8 cellular contexts compared by ENCODE assay signal in the genomic region with DNA sequence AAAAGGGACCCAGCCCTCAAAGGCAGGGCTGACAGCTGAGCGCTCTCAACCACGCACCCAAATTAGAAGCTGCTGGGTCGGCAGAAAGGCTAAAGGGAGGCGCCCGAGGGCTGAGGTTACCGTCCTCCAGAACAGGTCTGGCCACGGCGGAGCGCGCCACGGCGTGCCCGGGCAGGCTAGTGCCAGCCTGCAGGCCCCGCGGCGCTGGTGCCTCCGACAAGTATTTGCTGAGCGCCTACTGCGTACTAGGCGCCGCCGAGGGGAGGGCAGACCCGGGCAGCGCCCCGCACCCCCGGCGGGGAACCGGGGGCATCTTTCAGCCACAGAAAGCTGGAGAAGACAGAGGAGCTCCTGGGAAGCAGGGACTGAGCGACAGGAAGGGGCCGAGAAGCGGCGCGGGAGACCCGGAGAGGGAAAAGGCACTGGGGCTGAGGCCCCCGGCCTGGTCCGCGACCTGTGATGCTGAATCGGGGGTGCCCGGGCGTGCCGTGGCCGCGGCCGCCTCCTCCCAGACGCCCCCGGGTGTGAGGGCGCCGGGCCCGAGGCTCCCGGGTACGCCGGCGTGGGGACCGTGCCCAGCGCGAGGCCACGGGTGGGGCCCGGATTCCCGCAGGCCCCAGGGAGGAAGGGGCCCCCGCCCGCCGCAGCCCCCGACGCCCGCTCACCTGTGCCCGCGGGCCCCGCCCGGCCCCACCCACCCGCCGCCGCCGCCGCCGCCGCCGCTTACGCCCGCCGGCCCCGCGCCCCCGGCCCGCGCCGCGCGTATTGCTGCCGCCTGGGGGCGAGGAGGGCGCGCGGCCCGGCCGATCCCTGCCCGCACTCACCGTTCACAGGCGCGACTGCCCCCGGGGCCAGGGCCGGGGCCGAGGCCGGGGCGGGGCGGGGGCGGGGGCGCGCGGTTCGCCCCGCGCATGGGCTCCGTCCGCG. TPM values are rescaled to one million over a fixed set of nuclear protein-coding genes. Genes with fewer than 3 reads are reported as not detected.
A peak's percentile ranks its signal among the peaks of the same experiment; 100 is the strongest.
DNase-seq lines count a peak whose midpoint lies in the region; ATAC-seq and TF ChIP-seq lines count a peak whose summit lies in the region.

No MANE protein-coding gene starts in this region.

- H3K36me3 ChIP-seq in breast epithelium (no peaks in the 10 kb centered on the region), left lung (peaks cover 0 to 32% of the 10 kb centered on the region in 2 donors)

- no peaks in the 10 kb centered on the region for H3K9me3 ChIP-seq in breast epithelium
- no peaks in the 10 kb centered on the region for H3K9me3 ChIP-seq in left lung

- intact Hi-C loops in breast epithelium (cut with DNase I; ENCODE audit: low total_unique reads) (no loop called here), left lung (cut with DNase I) (no loop called here)

- DNase-seq in GM10248 (ENCODE audit: extremely low spot score), result no peak
- peak; percentile 37 for DNase-seq in RKO (ENCODE audit: low spot score)
- DNase-seq in breast epithelium (ENCODE audit: low spot score in 2 of 2), result peak; percentile 72 to 82
- DNase-seq in left lung, result peak; percentile 50 to 88
- peak in 1 of 49 donors; percentile 72 for DNase-seq in substantia nigra (lab: John Stamatoyannopoulos, UW)
- no peak for DNase-seq in SHP77 (lab: John Stamatoyannopoulos, UW)
- no peak for DNase-seq in activated gamma-delta T cell (lab: John Stamatoyannopoulos, UW)

- no peak for TF ChIP-seq POLR2A in breast epithelium (IDR thresholded peaks at IDR 0.05)

- TF ChIP-seq CTCF in GM10248 (IDR thresholded peaks at IDR 0.05; ENCODE audit: control extremely low read depth, extremely low read depth, low read depth, missing control alignments) (peak; percentile 6), breast epithelium (IDR thresholded peaks at IDR 0.05) (no peak), left lung (IDR thresholded peaks at IDR 0.05) (no peak)

- H3K4me3 ChIP-seq in breast epithelium, result peak overlapping the region; percentile 74 to 89 (median 84)
- H3K4me3 ChIP-seq in left lung, result peak overlapping the region; percentile 80 to 88

- ATAC-seq in HG02588 (IDR thresholded peaks at IDR 0.05; ENCODE audit: unreplicated experiment), result peak; percentile 1
- peak; percentile 10 for ATAC-seq in left lung

- POLR2A ChIA-PET in GM10248 (lab: Yijun Ruan, JAX), result interaction anchor here (1.1 to 1.5 kb wide), 3 partner anchors 28 to 284 kb away, joined by 3 read pairs; partner anchors contain the start of genes PNPLA2 and RNH1

- H3K4me1 ChIP-seq in breast epithelium, result peaks cover 8 to 18% of the 10 kb centered on the region in 2 donors
- H3K4me1 ChIP-seq in left lung, result peaks cover 14 to 46% of the 10 kb centered on the region in 2 donors

- H3K27ac ChIP-seq in breast epithelium, result peak overlapping the region; percentile 83 to 86
- H3K27ac ChIP-seq in left lung, result peak overlapping the region; percentile 26 to 61
- H3K27ac ChIP-seq in substantia nigra (ENCODE audit: low read depth, low read length, poor library complexity, severe bottlenecking), result peak overlapping the region; percentile 64

- H3K27me3 ChIP-seq in breast epithelium (no peaks in the 10 kb centered on the region), left lung (peaks cover 0 to 29% of the 10 kb centered on the region in 2 donors)

- CTCF ChIA-PET in GM10248 (lab: Yijun Ruan, JAX), result interaction anchor here (1.0 to 6.8 kb wide), 4 partner anchors 13 to 187 kb away, joined by 3 to 77 read pairs (median 9); no protein-coding TSS in a partner anchor

RNA-seq across cellular contexts. Expression of gene HRAS, which starts 0.5 kb away (rescaled TPM):
- total RNA-seq in breast epithelium (10 to 100 TPM; 33.2 to 50.1 (median 33.4) TPM), left lung (10 to 100 TPM; 43.2 to 52.4 TPM)

RNA-seq across cellular contexts. Expression of gene LRRC56, which starts 2.5 kb away (rescaled TPM):
- 1 to 10 TPM in 2 of 3 donors, under 1 TPM in 1; 0.16 to 1.6 (median 1.3) TPM for total RNA-seq in breast epithelium
- total RNA-seq in left lung, result 1 to 10 TPM; 1.8 to 3.1 TPM

RNA-seq across cellular contexts. Expression of gene LMNTD2, which starts 25.7 kb away (rescaled TPM):
- 1 to 10 TPM; 2.6 to 6.1 (median 5.2) TPM for total RNA-seq in breast epithelium
- total RNA-seq in left lung, result 1 to 10 TPM; 4.1 to 4.5 TPM

RNA-seq across cellular contexts. Expression of gene RASSF7, which starts 25.9 kb away (rescaled TPM):
- total RNA-seq in breast epithelium, result 10 to 100 TPM in 2 of 3 donors, 1 to 10 TPM in 1; 7.5 to 58.5 (median 33.1) TPM
- total RNA-seq in left lung, result 10 to 100 TPM; 42.1 to 57.2 TPM

RNA-seq across cellular contexts. Expression of gene RNH1, which starts 27.8 kb away (rescaled TPM):
- total RNA-seq in breast epithelium (100 to 1,000 TPM; 139 to 249 (median 209) TPM), left lung (100 to 1,000 TPM; 185 to 243 TPM)

Comparison
In these comparisons a context has a peak if more than half of its experiments do, and no peak if none do; other contexts are left out.
1. DNase-seq: peak in RKO (single experiment), breast epithelium (2 of 2) and left lung (2 of 2); none in GM10248 (single experiment), SHP77 (0 of 2) and activated gamma-delta T cell (single experiment).
2. Peak in every context shown above with its lines, with median percentiles within 50 percentile points of each other: H3K27ac ChIP-seq.